In genomic region chr3:16671690-16672089, GRCh38 we compare ENCODE assay signal across 2 cellular contexts.
TF ChIP-seq lines count a peak whose summit lies in the region.

No MANE protein-coding gene starts in this region.

TF ChIP-seq in H1, 55 proteins besides CTCF, POLR2A, EP300 and RAD21:
- peak; percentile 83 for TF ChIP-seq CHD7 (IDR thresholded peaks at IDR 0.05; ENCODE audit: insufficient replicate concordance, low read length)
- TF ChIP-seq GTF2F1 (IDR thresholded peaks at IDR 0.05; ENCODE audit: borderline replicate concordance, low read depth, low read length): no peak
- peak; percentile 71; the same call in 1 of the 2 replicates for TF ChIP-seq CEBPB (IDR thresholded peaks at IDR 0.05; ENCODE audit: low read depth, low read length)
- TF ChIP-seq E2F6 (IDR thresholded peaks at IDR 0.05): peak; percentile 27; the same call in 1 of the 2 replicates

TF ChIP-seq in HepG2, 621 proteins besides CTCF, POLR2A, EP300 and RAD21:
- TF ChIP-seq GPN1 (CRISPR knock-in tag; IDR thresholded peaks at IDR 0.05; ENCODE audit: borderline replicate concordance): no peak
- no peak for TF ChIP-seq FOXK1 (CRISPR knock-in tag; IDR thresholded peaks at IDR 0.05; ENCODE audit: borderline replicate concordance, low read depth)
- no peak for TF ChIP-seq REXO4 (CRISPR knock-in tag; IDR thresholded peaks at IDR 0.05; ENCODE audit: borderline replicate concordance)
- TF ChIP-seq ZNF615 (CRISPR knock-in tag; IDR thresholded peaks at IDR 0.05; ENCODE audit: borderline replicate concordance): no peak
- TF ChIP-seq GRHL1 (CRISPR knock-in tag; conservative IDR thresholded peaks at IDR 0.05): no peak
- TF ChIP-seq BRCA1 (CRISPR knock-in tag; IDR thresholded peaks at IDR 0.05): no peak
- no peak for TF ChIP-seq ZNF232 (CRISPR knock-in tag; IDR thresholded peaks at IDR 0.05; ENCODE audit: borderline replicate concordance)
- no peak for TF ChIP-seq IRF2 (CRISPR knock-in tag; IDR thresholded peaks at IDR 0.05)
- TF ChIP-seq HHEX (CRISPR knock-in tag; IDR thresholded peaks at IDR 0.05): no peak
- no peak for TF ChIP-seq RBAK (CRISPR knock-in tag; IDR thresholded peaks at IDR 0.05)
- no peak for TF ChIP-seq SCMH1 (CRISPR knock-in tag; IDR thresholded peaks at IDR 0.05; ENCODE audit: borderline replicate concordance)
TF ChIP-seq in HepG2: peak in this region for 0.
